Comparison of ENCODE assay signal across 15 cellular contexts in the genomic region with DNA sequence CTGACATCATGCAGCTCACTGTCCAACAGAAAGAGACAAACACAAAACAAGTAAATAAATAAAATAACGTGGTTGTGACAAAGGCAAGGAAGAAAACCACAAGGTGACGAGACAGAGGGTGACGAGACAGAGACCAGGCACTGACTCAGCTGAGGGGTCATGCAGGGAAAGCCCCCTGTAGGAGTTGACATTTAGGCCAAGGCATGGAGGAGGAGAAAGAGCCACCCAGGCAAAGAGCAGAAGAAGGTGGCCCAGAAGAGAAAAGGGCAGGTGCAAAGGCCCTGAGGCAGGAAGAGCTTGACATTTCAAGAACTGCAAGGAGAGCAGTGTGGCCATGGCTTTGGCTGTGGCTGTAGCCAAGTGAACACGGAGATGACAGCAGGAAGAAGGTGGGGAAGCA.
DNase-seq lines count a peak whose midpoint lies in the region; ATAC-seq, FAIRE-seq and TF ChIP-seq lines count a peak whose summit lies in the region.
"Had no signal": no experiment of that assay in that cellular context is flagged by ENCODE, and none has a peak within 500 bp of the region (broad histone marks: within the 10 kb centered on the region; RNA-seq: fewer than 3 reads in every experiment).

No MANE protein-coding gene starts in this region.

- no peak for TF ChIP-seq RAD21 in K562 (CRISPR knock-in tag; conservative IDR thresholded peaks at IDR 0.05 in 1 of 2, IDR thresholded peaks at IDR 0.05 in 1 of 2)

- no peak overlapping the region for H3K9ac ChIP-seq in K562 (ENCODE audit: insufficient read depth in 1 of 2, low read depth in 2 of 2, low read length in 2 of 2)

- H3K4me2 ChIP-seq in K562 (ENCODE audit: insufficient read depth, low read length), result no peak overlapping the region

- BruUV-seq in K562 (replicated peaks; lab: Mats Ljungman, UMichigan), result no TSS peak

- no peaks in the 10 kb centered on the region for H3K9me1 ChIP-seq in K562 (ENCODE audit: control insufficient read depth, insufficient read depth, low read length)

- in situ Hi-C loops in K562 (cut with MboI), result no loop called here

- intact Hi-C loops in activated CD8-positive, alpha-beta T cell treated with anti-CD3 and anti-CD28 coated beads for 36 hours (cut with micrococcal nuclease), result loop anchor here (5.0 kb wide), 1 partner anchor 47 kb away; no protein-coding TSS in a partner anchor
- intact Hi-C loops in K562 (cut with micrococcal nuclease) (no loop called here), sciatic nerve (cut with DNase I) (no loop called here), right cardiac atrium (cut with DNase I) (no loop called here)

- H3K4me3 ChIP-seq in K562 (no peak overlapping the region), right cardiac atrium (ENCODE audit: low read length) (no peak overlapping the region)
- H3K4me3 ChIP-seq: tibial nerve had no signal

- FAIRE-seq in K562 (lab: Jason Lieb, UNC), result no peak
- FAIRE-seq: endothelial cell of umbilical vein had no signal

- no peaks in the 10 kb centered on the region for H3K27me3 Mint-ChIP-seq in activated CD8-positive, alpha-beta T cell treated with anti-CD3 and anti-CD28 coated beads for 36 hours
- H3K27me3 Mint-ChIP-seq in stimulated activated naive CD8-positive, alpha-beta T cell treated with anti-CD3 and anti-CD28 coated beads, Interleukin-15, Interleukin-2, amounts not matched to agents 100 ng/mL and 50 ng/mL, for 24 hours, result no peaks in the 10 kb centered on the region

- 0 out of 2 replicates have a peak, but pooled peaks cover 5% of the 10 kb centered on the region for H4K20me1 ChIP-seq in K562 (replicated peaks; ENCODE audit: control insufficient read depth, insufficient read depth, low read length)

- WGBS in K562 (ENCODE audit: insufficient coverage, low coverage, missing lambda C conversion rate), result 7% methylated on average over 4 of the region's 4 CpGs
- WGBS in right cardiac atrium, result 80% methylated on average over 4 of the region's 4 CpGs

- peaks cover 78% of the 10 kb centered on the region for H3K4me1 Mint-ChIP-seq in activated CD8-positive, alpha-beta T cell treated with anti-CD3 and anti-CD28 coated beads for 36 hours (ENCODE audit: low read depth)
- peaks cover 88% of the 10 kb centered on the region for H3K4me1 Mint-ChIP-seq in stimulated activated naive CD8-positive, alpha-beta T cell treated with anti-CD3 and anti-CD28 coated beads, Interleukin-15, Interleukin-2, amounts not matched to agents 100 ng/mL and 50 ng/mL, for 24 hours (ENCODE audit: low read depth)

- H3K36me3 ChIP-seq in K562 (ENCODE audit: control insufficient read depth, insufficient read depth, low read length), result no peaks in the 10 kb centered on the region
- H3K36me3 ChIP-seq: neutrophil, tibial nerve had no signal

- no peak for TF ChIP-seq EP300 in K562 (IDR thresholded peaks at IDR 0.05; ENCODE audit: low read length)

- no peaks in the 10 kb centered on the region for H3K9me3 ChIP-seq in K562 (replicated peaks; ENCODE audit: control insufficient read depth, insufficient read depth, low read depth, low read length)
- H3K9me3 ChIP-seq in right cardiac atrium (ENCODE audit: control insufficient read depth, low read length), result no peaks in the 10 kb centered on the region
- H3K9me3 ChIP-seq: neutrophil, tibial nerve had no signal

- H3K27ac ChIP-seq in K562 (ENCODE audit: extremely low read depth, low read depth, low read length) (no peak overlapping the region), right cardiac atrium (ENCODE audit: low read length) (no peak overlapping the region)
- H3K27ac ChIP-seq: HL-60, neutrophil, tibial nerve, VCaP had no signal

- no peaks in the 10 kb centered on the region for H3K79me2 ChIP-seq in K562 (ENCODE audit: control insufficient read depth, insufficient read depth, low read length)

- TF ChIP-seq CTCF in activated CD8-positive, alpha-beta T cell treated with anti-CD3 and anti-CD28 coated beads for 36 hours (IDR thresholded peaks at IDR 0.05), result no peak
- no peak for TF ChIP-seq CTCF in K562 (IDR thresholded peaks at IDR 0.05 in 2 of 3, conservative IDR thresholded peaks at IDR 0.05 in 1 of 3; ENCODE audit: insufficient read depth in 2 of 3, low read depth in 1 of 3, low read length in 3 of 3)

- POLR2A ChIA-PET in activated CD8-positive, alpha-beta T cell treated with anti-CD3 and anti-CD28 coated beads for 36 hours (lab: Charles Lee), result interaction anchor here (0.7 to 1.8 kb wide), 10 partner anchors 9 to 70 kb away, joined by 3 to 11 read pairs (median 4); no protein-coding TSS in a partner anchor
- POLR2A ChIA-PET in K562 (lab: Yijun Ruan, JAX), result interaction anchor here (0.7 kb wide), 1 partner anchor 85 kb away, joined by 4 read pairs; no protein-coding TSS in a partner anchor

- H3K4me3 Mint-ChIP-seq in activated CD8-positive, alpha-beta T cell treated with anti-CD3 and anti-CD28 coated beads for 36 hours, result peak overlapping the region; percentile 28
- peak overlapping the region; percentile 42 for H3K4me3 Mint-ChIP-seq in stimulated activated naive CD8-positive, alpha-beta T cell treated with anti-CD3 and anti-CD28 coated beads, Interleukin-15, Interleukin-2, amounts not matched to agents 100 ng/mL and 50 ng/mL, for 24 hours

- peak; percentile 33 for DNase-seq in activated gamma-delta T cell treated with Interleukin-2 at 50 U/mL for 16 hours
- DNase-seq in activated gamma-delta T cell (lab: John Stamatoyannopoulos, UW), result no peak
- DNase-seq in activated CD8-positive, alpha-beta T cell treated with anti-CD3 and anti-CD28 coated beads for 36 hours, result peak; percentile 90
- no peak for DNase-seq in K562 (ENCODE audit: extremely low read depth in 1 of 4, low spot score in 3 of 4)
- DNase-seq in sciatic nerve (ENCODE audit: low spot score), result no peak
- DNase-seq in right cardiac atrium, result no peak
- DNase-seq: hypothalamus, NCI-H446 had no signal

- H3K36me3 Mint-ChIP-seq in activated CD8-positive, alpha-beta T cell treated with anti-CD3 and anti-CD28 coated beads for 36 hours (ENCODE audit: low read depth), result peaks cover 6% of the 10 kb centered on the region
- no peaks in the 10 kb centered on the region for H3K36me3 Mint-ChIP-seq in stimulated activated naive CD8-positive, alpha-beta T cell treated with anti-CD3 and anti-CD28 coated beads, Interleukin-15, Interleukin-2, amounts not matched to agents 100 ng/mL and 50 ng/mL, for 24 hours (ENCODE audit: low read depth)

- H3K27ac Mint-ChIP-seq in activated CD8-positive, alpha-beta T cell treated with anti-CD3 and anti-CD28 coated beads for 36 hours, result peak overlapping the region; percentile 92
- H3K27ac Mint-ChIP-seq in stimulated activated naive CD8-positive, alpha-beta T cell treated with anti-CD3 and anti-CD28 coated beads, Interleukin-15, Interleukin-2, amounts not matched to agents 100 ng/mL and 50 ng/mL, for 24 hours, result peak overlapping the region; percentile 84

- CTCF ChIA-PET in activated CD8-positive, alpha-beta T cell treated with anti-CD3 and anti-CD28 coated beads for 36 hours (lab: Charles Lee), result interaction anchor here (0.8 to 2.3 kb wide), 9 partner anchors 10 to 85 kb away, joined by 3 to 16 read pairs (median 4); no protein-coding TSS in a partner anchor
- CTCF ChIA-PET in K562 (lab: Yijun Ruan, JAX; ENCODE audit: low intra/inter-chr PET ratio), result no interaction called here

- peaks cover 20 to 46% of the 10 kb centered on the region in 2 experiments; a peak in 4 of 5 replicates for H3K27me3 ChIP-seq in K562 (ENCODE audit: control insufficient read depth in 2 of 2, insufficient read depth in 2 of 2, low read length in 2 of 2)
- no peaks in the 10 kb centered on the region for H3K27me3 ChIP-seq in right cardiac atrium (ENCODE audit: control insufficient read depth, insufficient read depth)

- peaks cover 6% of the 10 kb centered on the region for H3K9me3 Mint-ChIP-seq in activated CD8-positive, alpha-beta T cell treated with anti-CD3 and anti-CD28 coated beads for 36 hours
- H3K9me3 Mint-ChIP-seq in stimulated activated naive CD8-positive, alpha-beta T cell treated with anti-CD3 and anti-CD28 coated beads, Interleukin-15, Interleukin-2, amounts not matched to agents 100 ng/mL and 50 ng/mL, for 24 hours, result peaks cover 8% of the 10 kb centered on the region

- no peak overlapping the region for H2AFZ ChIP-seq in K562 (ENCODE audit: low read depth, low read length)

- TF ChIP-seq POLR2A in K562 (conservative IDR thresholded peaks at IDR 0.05), result no peak

- peaks cover 8 to 9% of the 10 kb centered on the region in 2 experiments; a peak in 4 of 5 replicates for H3K4me1 ChIP-seq in K562 (replicated peaks in 1 of 2; ENCODE audit: control insufficient read depth in 2 of 2, insufficient read depth in 2 of 2, low read length in 2 of 2)
- H3K4me1 ChIP-seq in right cardiac atrium (ENCODE audit: control insufficient read depth, insufficient read depth, low read length), result no peaks in the 10 kb centered on the region

- ATAC-seq in activated CD8-positive, alpha-beta T cell treated with anti-CD3 and anti-CD28 coated beads for 36 hours, result peak; percentile 76
- ATAC-seq in K562, result no peak
- no peak for ATAC-seq in sciatic nerve
- ATAC-seq in right cardiac atrium, result no peak
- ATAC-seq in GM21515 (IDR thresholded peaks at IDR 0.05; ENCODE audit: unreplicated experiment), result no peak

TF ChIP-seq in K562, 482 proteins besides CTCF, POLR2A, EP300 and RAD21 (continues in another document):
- TF ChIP-seq RBM25 (IDR thresholded peaks at IDR 0.05; ENCODE audit: low read depth, low read length, severe bottlenecking), result peak; percentile 69
- TF ChIP-seq HDAC2 (IDR thresholded peaks at IDR 0.05), result 0 out of 2 replicates have a peak, but pooled peaks have one; percentile 42
- 0 out of 4 replicates have a peak, but pooled peaks of 1 of the 2 experiments have one; percentile 35 for TF ChIP-seq RCOR1 (IDR thresholded peaks at IDR 0.05; ENCODE audit: borderline replicate concordance in 1 of 2, low read depth in 2 of 2, low read length in 2 of 2)
- peak; percentile 40 to 69; a peak in 2 of 4 replicates for TF ChIP-seq KDM1A (IDR thresholded peaks at IDR 0.05)
- TF ChIP-seq ZBTB2 (IDR thresholded peaks at IDR 0.05), result no peak
- no peak for TF ChIP-seq MAFG (tag; conservative IDR thresholded peaks at IDR 0.05)
- TF ChIP-seq PTBP1 (IDR thresholded peaks at IDR 0.05; ENCODE audit: low read depth, low read length), result 0 out of 2 replicates have a peak, but pooled peaks have one; percentile 55
- TF ChIP-seq BRD9 (IDR thresholded peaks at IDR 0.05; ENCODE audit: low read depth, partially characterized antibody), result no peak
- peak; percentile 90 for TF ChIP-seq BCOR (IDR thresholded peaks at IDR 0.05)
- peak; percentile 89 for TF ChIP-seq SMARCA5 (IDR thresholded peaks at IDR 0.05)

Comparison
In these comparisons a context has a peak if more than half of its experiments do, and no peak if none do; other contexts are left out.
1. DNase-seq: peak in activated gamma-delta T cell treated with Interleukin-2 at 50 U/mL for 16 hours (single experiment) and activated CD8-positive, alpha-beta T cell treated with anti-CD3 and anti-CD28 coated beads for 36 hours (single experiment); none in activated gamma-delta T cell (single experiment), K562 (0 of 4), sciatic nerve (single experiment) and right cardiac atrium (0 of 3).